Comparison of ENCODE assay signal across 22 cellular contexts in the genomic region with DNA sequence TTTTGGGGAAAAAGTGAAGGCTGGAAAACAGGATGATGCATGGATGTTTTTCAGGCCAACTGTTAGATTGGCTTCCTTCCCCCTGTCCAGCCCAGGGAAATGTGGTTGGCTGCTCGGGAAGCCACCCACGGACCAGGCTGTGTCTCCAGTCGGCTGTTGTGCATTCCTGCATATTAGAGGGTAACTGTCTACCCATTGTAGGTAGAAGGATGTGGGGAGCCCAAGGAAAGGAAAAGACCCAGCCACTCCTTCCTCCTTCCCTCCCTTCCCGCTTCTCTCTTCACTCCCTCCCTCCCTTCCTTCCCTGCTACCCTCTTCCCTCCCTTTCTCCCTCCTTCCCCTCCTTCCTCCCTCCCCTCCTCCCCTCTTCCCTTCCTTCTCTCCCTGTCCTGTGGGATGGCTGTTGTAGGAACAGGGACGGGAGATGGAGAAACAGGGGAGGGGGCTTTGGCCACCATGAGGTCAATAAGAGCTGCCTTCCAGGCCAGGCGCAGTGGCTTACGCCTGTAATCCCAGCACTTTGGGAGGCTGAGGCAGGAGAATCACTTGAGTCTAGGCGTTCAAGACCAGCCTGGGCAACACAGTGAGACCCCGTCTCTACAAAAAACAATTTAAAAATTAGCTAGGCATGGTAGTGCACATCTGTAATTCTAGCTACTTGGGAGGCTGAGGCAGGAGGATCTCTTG. TPM values are rescaled to one million over a fixed set of nuclear protein-coding genes. Genes with fewer than 3 reads are reported as not detected.
DNase-seq lines count a peak whose midpoint lies in the region; ATAC-seq and TF ChIP-seq lines count a peak whose summit lies in the region.
"Had no signal": no experiment of that assay in that cellular context is flagged by ENCODE, and none has a peak within 500 bp of the region (broad histone marks: within the 10 kb centered on the region; RNA-seq: fewer than 3 reads in every experiment).

No MANE protein-coding gene starts in this region.

- H3K4ac ChIP-seq in H9 (ENCODE audit: low read depth, low read length): no peak overlapping the region

- peaks cover 12 to 13% of the 10 kb centered on the region in 2 experiments for H3K4me1 Mint-ChIP-seq in H9
- no peaks in the 10 kb centered on the region for H3K4me1 Mint-ChIP-seq in activated CD4-positive, alpha-beta memory T cell treated with anti-CD3 and anti-CD28 coated beads, Interleukin-2, amount 10 ng/mL, durations not matched to agents 7 days and 5 days
- H3K4me1 Mint-ChIP-seq: immature natural killer cell had no signal

- H3K27ac ChIP-seq in H9 (ENCODE audit: insufficient read length, low read depth, low read length): no peak overlapping the region
- H3K27ac ChIP-seq: ascending aorta, colonic mucosa, gastrocnemius medialis, neural progenitor cell had no signal

- peak overlapping the region; percentile 27 for H3K4me2 ChIP-seq in H9 (ENCODE audit: insufficient read depth, insufficient read length, low read length)
- H3K4me2 ChIP-seq in skeletal muscle satellite cell (ENCODE audit: low read length): peak overlapping the region; percentile 10
- H3K4me2 ChIP-seq: neural progenitor cell had no signal

- no peak overlapping the region for H2BK20ac ChIP-seq in H9 (ENCODE audit: low read depth, low read length, poor library complexity, severe bottlenecking)

- H3K56ac ChIP-seq in H9 (ENCODE audit: insufficient read length, low read depth, low read length): no peak overlapping the region

- H3K4me3 Mint-ChIP-seq in H9: peak overlapping the region in 1 of 2 experiments; percentile 38; a peak in 1 of 5 replicates
- no peak overlapping the region for H3K4me3 Mint-ChIP-seq in activated CD4-positive, alpha-beta memory T cell treated with anti-CD3 and anti-CD28 coated beads, Interleukin-2, amount 10 ng/mL, durations not matched to agents 7 days and 5 days
- H3K4me3 Mint-ChIP-seq: immature natural killer cell; neural progenitor cell; stimulated activated naive CD8-positive, alpha-beta T cell treated with anti-CD3 and anti-CD28 coated beads, Interleukin-15, Interleukin-2, amounts not matched to agents 100 ng/mL and 50 ng/mL, for 24 hours had no signal

- POLR2A ChIA-PET in activated CD4-positive, alpha-beta memory T cell treated with anti-CD3 and anti-CD28 coated beads, Interleukin-2, amount 10 ng/mL, durations not matched to agents 7 days and 5 days (lab: Charles Lee): no interaction called here

- H3K27me3 Mint-ChIP-seq in H9 (ENCODE audit: low read depth): peaks cover 2% of the 10 kb centered on the region; the same call in 1 of the 2 replicates
- H3K27me3 Mint-ChIP-seq in activated CD4-positive, alpha-beta memory T cell treated with anti-CD3 and anti-CD28 coated beads, Interleukin-2, amount 10 ng/mL, durations not matched to agents 7 days and 5 days: no peaks in the 10 kb centered on the region

- H3K14ac ChIP-seq in H9 (ENCODE audit: insufficient read depth, low read length): no peak overlapping the region

- DNase-seq in H9 (peak; percentile 49), choroid plexus epithelial cell (ENCODE audit: low read depth) (peak; percentile 28), iris pigment epithelial cell (ENCODE audit: low read depth) (peak; percentile 39), KG1 (lab: John Stamatoyannopoulos, UW) (no peak)
- DNase-seq in activated CD4-positive, alpha-beta memory T cell treated with anti-CD3 and anti-CD28 coated beads, Interleukin-2, amount 10 ng/mL, durations not matched to agents 7 days and 5 days: no peak
- DNase-seq: activated CD4-positive, alpha-beta T cell treated with anti-CD3 and anti-CD28 coated beads, Interleukin-2, amount 50 U/mL, for 1 hour; activated naive CD4-positive, alpha-beta T cell; colonic mucosa; DND-41; gastrocnemius medialis; immature natural killer cell; midbrain; NCI-H1436 treated with DMSO at 0.1 percent for 48 hours; NCI-H226; right cardiac atrium had no signal

- H2AK5ac ChIP-seq in H9 (ENCODE audit: insufficient read length, low read length): no peak overlapping the region

- no peak overlapping the region for H2BK12ac ChIP-seq in H9 (ENCODE audit: insufficient read length, low read depth, low read length)

- H2AFZ ChIP-seq in H9 (ENCODE audit: low read length): no peak overlapping the region
- H2AFZ ChIP-seq: neural progenitor cell had no signal

- H2BK120ac ChIP-seq in H9 (ENCODE audit: low read depth, low read length, poor library complexity, severe bottlenecking): no peak overlapping the region

- no peak overlapping the region for H4K91ac ChIP-seq in H9 (ENCODE audit: insufficient read length, low read depth, low read length)

- H3K79me2 ChIP-seq in H9 (ENCODE audit: insufficient read depth, low read length): no peaks in the 10 kb centered on the region

- ATAC-seq in GM21825 (IDR thresholded peaks at IDR 0.05; ENCODE audit: unreplicated experiment) (no peak), GM18861 (IDR thresholded peaks at IDR 0.05; ENCODE audit: unreplicated experiment) (no peak)
- ATAC-seq: gastrocnemius medialis had no signal

- peaks cover 0 to 2% of the 10 kb centered on the region in 2 experiments; a peak in 2 of 5 replicates for H3K9me3 Mint-ChIP-seq in H9
- peaks cover 2% of the 10 kb centered on the region for H3K9me3 Mint-ChIP-seq in activated CD4-positive, alpha-beta memory T cell treated with anti-CD3 and anti-CD28 coated beads, Interleukin-2, amount 10 ng/mL, durations not matched to agents 7 days and 5 days
- H3K9me3 Mint-ChIP-seq: neural progenitor cell; stimulated activated naive CD8-positive, alpha-beta T cell treated with anti-CD3 and anti-CD28 coated beads, Interleukin-15, Interleukin-2, amounts not matched to agents 100 ng/mL and 50 ng/mL, for 24 hours had no signal

- H4K20me1 ChIP-seq in H9 (ENCODE audit: control insufficient read depth, insufficient read depth, insufficient read length): no peaks in the 10 kb centered on the region

- no peak overlapping the region for H3K23ac ChIP-seq in H9 (ENCODE audit: insufficient read length, low read depth, low read length)

- no peaks in the 10 kb centered on the region for H3K36me3 ChIP-seq in skeletal muscle satellite cell (ENCODE audit: insufficient read depth, low read length)
- H3K36me3 ChIP-seq: ascending aorta, colonic mucosa, gastrocnemius medialis, HAP-1, neural progenitor cell had no signal

- H3K4me3 ChIP-seq in choroid plexus epithelial cell (ENCODE audit: low read depth, low read length) (no peak overlapping the region), skeletal muscle satellite cell (ENCODE audit: low read length) (no peak overlapping the region)
- H3K4me3 ChIP-seq: ascending aorta, colonic mucosa, gastrocnemius medialis, HAP-1, neural progenitor cell had no signal

- H3T11ph ChIP-seq in H9 (ENCODE audit: low read length): no peak overlapping the region

- H3K9me3 ChIP-seq in H9 (ENCODE audit: control insufficient read depth, low read depth, low read length) (no peaks in the 10 kb centered on the region), skeletal muscle satellite cell (replicated peaks; ENCODE audit: low read length) (no peaks in the 10 kb centered on the region)
- H3K9me3 ChIP-seq: ascending aorta, colonic mucosa, gastrocnemius medialis, HAP-1 had no signal

- no peaks in the 10 kb centered on the region for H3K27me3 ChIP-seq in H9 (ENCODE audit: insufficient read depth, low read length)
- H3K27me3 ChIP-seq in skeletal muscle satellite cell (ENCODE audit: control insufficient read depth, insufficient read depth, low read length): no peaks in the 10 kb centered on the region
- H3K27me3 ChIP-seq: ascending aorta, colonic mucosa, gastrocnemius medialis, neural progenitor cell had no signal

- no peak overlapping the region for H2BK5ac ChIP-seq in H9 (ENCODE audit: insufficient read length, low read length)

- no peak for TF ChIP-seq CTCF in H9 (conservative IDR thresholded peaks at IDR 0.05)
- TF ChIP-seq CTCF in choroid plexus epithelial cell (conservative IDR thresholded peaks at IDR 0.05; ENCODE audit: low read depth, low read length): no peak

- no peak overlapping the region for H3K18ac ChIP-seq in H9 (ENCODE audit: insufficient read length, low read depth, low read length)

- WGBS in H9 (ENCODE audit: extremely low coverage, insufficient read length, low lambda C conversion rate): no CpG with 5 or more reads among the region's 9 CpGs

- peaks cover 5 to 13% (median 10%) of the 10 kb centered on the region in 3 experiments; a peak in 5 of 7 replicates for H3K36me3 Mint-ChIP-seq in H9 (ENCODE audit: insufficient read depth in 1 of 3, low read depth in 3 of 3)
- H3K36me3 Mint-ChIP-seq in activated CD4-positive, alpha-beta memory T cell treated with anti-CD3 and anti-CD28 coated beads, Interleukin-2, amount 10 ng/mL, durations not matched to agents 7 days and 5 days (ENCODE audit: low read depth): no peaks in the 10 kb centered on the region
- H3K36me3 Mint-ChIP-seq: immature natural killer cell had no signal

- H4K8ac ChIP-seq in H9 (replicated peaks; ENCODE audit: insufficient read length, low read depth, low read length): no peak overlapping the region

- no peak overlapping the region for H3K9ac ChIP-seq in H9 (ENCODE audit: extremely low read depth, insufficient read length, low read length)
- H3K9ac ChIP-seq in skeletal muscle satellite cell (ENCODE audit: low read depth, low read length): no peak overlapping the region
- H3K9ac ChIP-seq: neural progenitor cell had no signal

- no peaks in the 10 kb centered on the region for H3K79me1 ChIP-seq in H9 (ENCODE audit: insufficient read depth, low read depth, low read length, poor library complexity, severe bottlenecking)

- no peak overlapping the region for H2BK15ac ChIP-seq in H9 (ENCODE audit: low read depth, low read length)

- peaks cover 2% of the 10 kb centered on the region; the same call in 1 of the 2 replicates for H3K4me1 ChIP-seq in H9 (ENCODE audit: insufficient read depth, low read length)
- peaks cover 7% of the 10 kb centered on the region for H3K4me1 ChIP-seq in skeletal muscle satellite cell (ENCODE audit: control insufficient read depth, insufficient read depth, low read length)
- H3K4me1 ChIP-seq: colonic mucosa, gastrocnemius medialis, HAP-1, neural progenitor cell had no signal

- CTCF ChIA-PET in activated CD4-positive, alpha-beta memory T cell treated with anti-CD3 and anti-CD28 coated beads, Interleukin-2, amount 10 ng/mL, durations not matched to agents 7 days and 5 days (lab: Charles Lee): interaction anchor here (0.7 kb wide), 1 partner anchor 55 kb away, joined by 4 read pairs; no protein-coding TSS in a partner anchor

- H3K27ac Mint-ChIP-seq in H9: no peak overlapping the region; a peak in 1 of 7 replicates
- no peak overlapping the region for H3K27ac Mint-ChIP-seq in activated CD4-positive, alpha-beta memory T cell treated with anti-CD3 and anti-CD28 coated beads, Interleukin-2, amount 10 ng/mL, durations not matched to agents 7 days and 5 days
- H3K27ac Mint-ChIP-seq: immature natural killer cell; neural progenitor cell; stimulated activated naive CD8-positive, alpha-beta T cell treated with anti-CD3 and anti-CD28 coated beads, Interleukin-15, Interleukin-2, amounts not matched to agents 100 ng/mL and 50 ng/mL, for 24 hours had no signal

- no peak overlapping the region for H4K5ac ChIP-seq in H9 (ENCODE audit: insufficient read length, low read depth, low read length)

- no peaks in the 10 kb centered on the region for H3K23me2 ChIP-seq in H9 (ENCODE audit: insufficient read length, low read depth, low read length, poor library complexity, severe bottlenecking)

RNA-seq across cellular contexts. Expression of gene SYT17, which starts 16.9 kb away (rescaled TPM):
- total RNA-seq in H9 (2021): 2.6 and 3.0 TPM in 2 replicates
- total RNA-seq in skeletal muscle satellite cell (2012; rRNA removed): not detected in 2 replicates
- total RNA-seq in activated CD4-positive, alpha-beta memory T cell treated with anti-CD3 and anti-CD28 coated beads, Interleukin-2, amount 10 ng/mL, durations not matched to agents 7 days and 5 days: not detected

Comparison
In these comparisons a context has a peak if more than half of its experiments do, and no peak if none do; other contexts are left out.
1. DNase-seq: peak in H9 (single experiment), choroid plexus epithelial cell (single experiment) and iris pigment epithelial cell (single experiment); none in KG1 (single experiment) and activated CD4-positive, alpha-beta memory T cell treated with anti-CD3 and anti-CD28 coated beads, Interleukin-2, amount 10 ng/mL, durations not matched to agents 7 days and 5 days (single experiment).